Comparison of ENCODE assay signal across 10 cellular contexts in the genomic region with DNA sequence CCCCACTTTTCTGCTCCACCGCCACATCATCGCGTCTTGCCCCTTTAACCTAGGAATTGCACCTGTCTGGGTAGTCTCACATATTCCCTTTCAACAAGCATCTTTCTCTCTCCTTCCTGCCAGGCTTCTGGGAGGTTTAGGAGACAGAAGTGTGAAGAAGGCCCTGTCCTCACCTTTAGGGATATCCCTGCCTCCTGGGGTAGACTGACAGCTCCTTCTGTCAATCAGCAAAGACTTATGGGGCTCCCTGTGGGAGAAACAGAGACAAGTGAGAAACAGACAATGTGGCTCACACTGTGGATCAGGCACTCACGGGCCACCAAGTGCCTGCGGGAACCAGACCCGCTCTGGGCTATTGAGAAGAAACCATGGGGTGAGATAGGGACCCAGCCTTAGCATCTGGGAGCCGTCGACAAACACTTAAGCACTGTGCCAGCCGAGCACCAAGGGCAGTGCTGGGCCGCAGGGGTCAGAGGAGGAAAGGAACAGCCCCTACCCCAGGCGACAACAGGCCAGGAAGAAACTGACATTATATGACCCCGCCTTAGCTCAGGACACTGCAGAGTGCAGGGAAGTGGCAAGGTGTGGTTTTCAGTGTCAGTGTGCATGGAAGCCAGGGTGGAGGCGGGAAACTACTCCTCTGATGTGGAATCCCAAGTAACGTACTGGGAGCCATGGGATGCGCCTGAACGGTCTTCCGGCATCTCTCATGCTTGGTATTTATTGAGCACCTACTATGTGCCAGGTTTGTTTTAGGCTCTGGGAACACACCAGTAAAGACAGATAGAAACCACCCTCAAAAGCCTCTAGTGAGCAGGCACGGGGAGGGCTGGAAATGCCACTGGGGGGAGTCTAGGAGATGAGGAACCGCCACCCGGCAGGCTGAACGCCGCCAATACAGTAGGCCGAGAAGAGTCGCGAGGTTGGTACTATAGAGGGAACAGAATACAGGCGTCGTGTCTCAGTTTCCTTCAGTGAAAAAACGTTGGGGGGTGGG. TPM values are rescaled to one million over a fixed set of nuclear protein-coding genes. Genes with fewer than 3 reads are reported as not detected.
DNase-seq lines count a peak whose midpoint lies in the region; ATAC-seq and TF ChIP-seq lines count a peak whose summit lies in the region.
"Had no signal": no experiment of that assay in that cellular context is flagged by ENCODE, and none has a peak within 500 bp of the region (broad histone marks: within the 10 kb centered on the region; RNA-seq: fewer than 3 reads in every experiment).

No MANE protein-coding gene starts in this region.

- H3K4me1 ChIP-seq in lung (ENCODE audit: control insufficient read depth in 2 of 2, insufficient read depth in 2 of 2, low read length in 2 of 2) (peaks cover 0 to 26% of the 10 kb centered on the region in 2 donors), thymus (ENCODE audit: control insufficient read depth, insufficient read depth, low read length) (peaks cover 48% of the 10 kb centered on the region)

- no peak overlapping the region for H3K27ac Mint-ChIP-seq in activated T-helper 17 cell treated with anti-CD3 and anti-CD28 coated beads, Interleukin-2, amount 50 U/mL, for 72 hours

- H3K36me3 ChIP-seq in lung (ENCODE audit: control insufficient read depth in 2 of 2, insufficient read depth in 2 of 2, low read length in 2 of 2) (no peaks in the 10 kb centered on the region), thymus (ENCODE audit: control insufficient read depth, insufficient read depth) (no peaks in the 10 kb centered on the region)
- H3K36me3 ChIP-seq: prostate gland had no signal

- H3K4me3 Mint-ChIP-seq in activated T-cell treated with anti-CD3 and anti-CD28 coated beads, Interleukin-2, amount 50 U/mL, for 4 hours, result peak overlapping the region; percentile 31
- peak overlapping the region; percentile 51 for H3K4me3 Mint-ChIP-seq in activated T-helper 17 cell treated with anti-CD3 and anti-CD28 coated beads, Interleukin-2, amount 50 U/mL, for 72 hours

- no peak for DNase-seq in activated T-cell treated with anti-CD3 and anti-CD28 coated beads, Interleukin-2, amount 50 U/mL, for 4 hours
- no peak for DNase-seq in activated T-cell treated with anti-CD3 and anti-CD28 coated beads for 4 hours
- DNase-seq in lung (ENCODE audit: low spot score), result no peak
- no peak for DNase-seq in left lobe of liver (ENCODE audit: low spot score)
- DNase-seq in NCI-H345 (lab: John Stamatoyannopoulos, UW), result no peak
- DNase-seq: hippocampal formation had no signal

- H3K9me3 Mint-ChIP-seq in activated T-cell treated with anti-CD3 and anti-CD28 coated beads, Interleukin-2, amount 50 U/mL, for 4 hours, result no peaks in the 10 kb centered on the region
- no peaks in the 10 kb centered on the region for H3K9me3 Mint-ChIP-seq in activated T-helper 17 cell treated with anti-CD3 and anti-CD28 coated beads, Interleukin-2, amount 50 U/mL, for 72 hours

- H3K27me3 ChIP-seq in lung (ENCODE audit: control insufficient read depth, insufficient read depth) (no peaks in the 10 kb centered on the region), thymus (ENCODE audit: control insufficient read depth, insufficient read depth) (peaks cover 7% of the 10 kb centered on the region)

- H3K9me3 ChIP-seq in lung (ENCODE audit: control insufficient read depth in 2 of 2, insufficient read depth in 1 of 2, low read length in 1 of 2) (peaks cover 0 to 6% of the 10 kb centered on the region in 2 donors), thymus (ENCODE audit: control insufficient read depth) (no peaks in the 10 kb centered on the region)
- H3K9me3 ChIP-seq: prostate gland had no signal

- TF ChIP-seq CTCF in lung (IDR thresholded peaks at IDR 0.05; ENCODE audit: control extremely low read depth, extremely low read depth), result no peak

- H3K27ac ChIP-seq in lung (ENCODE audit: low read depth in 1 of 2, low read length in 1 of 2) (peak overlapping the region in 1 of 2 donors; percentile 74), thymus (ENCODE audit: low read depth) (no peak overlapping the region)

- H3K4me3 ChIP-seq in lung (peak overlapping the region; percentile 60), thymus (ENCODE audit: low read length) (peak overlapping the region; percentile 75)

- 42 to 59% methylated on average over 28 of the region's 28 CpGs for WGBS in lung, 2 donors
- WGBS in thymus, result 77% methylated on average over 28 of the region's 28 CpGs

- ATAC-seq in activated T-cell treated with anti-CD3 and anti-CD28 coated beads, Interleukin-2, amount 50 U/mL, for 4 hours, result no peak
- no peak for ATAC-seq in activated T-helper 17 cell treated with anti-CD3 and anti-CD28 coated beads, Interleukin-2, amount 50 U/mL, for 72 hours (replicated peaks)
- no peak for ATAC-seq in lung (ENCODE audit: insufficient read depth, low FRiP score)
- ATAC-seq in left lobe of liver, result no peak
- ATAC-seq in GM18873 (IDR thresholded peaks at IDR 0.05; ENCODE audit: low FRiP score, unreplicated experiment), result no peak

- H3K27me3 Mint-ChIP-seq in activated T-cell treated with anti-CD3 and anti-CD28 coated beads, Interleukin-2, amount 50 U/mL, for 4 hours (ENCODE audit: low read depth), result peaks cover 37% of the 10 kb centered on the region
- H3K27me3 Mint-ChIP-seq in activated T-helper 17 cell treated with anti-CD3 and anti-CD28 coated beads, Interleukin-2, amount 50 U/mL, for 72 hours, result peaks cover 30% of the 10 kb centered on the region

- H3K36me3 Mint-ChIP-seq in activated T-cell treated with anti-CD3 and anti-CD28 coated beads, Interleukin-2, amount 50 U/mL, for 4 hours (ENCODE audit: insufficient read depth), result no peaks in the 10 kb centered on the region
- H3K36me3 Mint-ChIP-seq in activated T-helper 17 cell treated with anti-CD3 and anti-CD28 coated beads, Interleukin-2, amount 50 U/mL, for 72 hours (ENCODE audit: low read depth), result no peaks in the 10 kb centered on the region

- H3K4me1 Mint-ChIP-seq in activated T-cell treated with anti-CD3 and anti-CD28 coated beads, Interleukin-2, amount 50 U/mL, for 4 hours (ENCODE audit: low read depth), result peaks cover 29% of the 10 kb centered on the region
- peaks cover 14% of the 10 kb centered on the region for H3K4me1 Mint-ChIP-seq in activated T-helper 17 cell treated with anti-CD3 and anti-CD28 coated beads, Interleukin-2, amount 50 U/mL, for 72 hours

RNA-seq across cellular contexts. Expression of gene EFCC1, which starts 1.8 kb away (rescaled TPM):
- total RNA-seq in activated T-cell treated with anti-CD3 and anti-CD28 coated beads, Interleukin-2, amount 50 U/mL, for 4 hours, result under 1 TPM in 2 of 3 donors, not detected in 1; 0.26 to 0.35 TPM
- total RNA-seq in activated T-helper 17 cell treated with anti-CD3 and anti-CD28 coated beads, Interleukin-2, amount 50 U/mL, for 72 hours, result not detected
- total RNA-seq in lung (1 to 10 TPM; 5.2 to 7.4 TPM), left lobe of liver (0.53 TPM)
- polyA plus RNA-seq in lung (10 to 100 TPM in 1 of 2 donors, 1 to 10 TPM in 1; 3.2 to 10.0 TPM), thymus (1.5 TPM)

RNA-seq across cellular contexts. Expression of gene CFAP92, which starts 9.0 kb away (rescaled TPM):
- total RNA-seq in activated T-cell treated with anti-CD3 and anti-CD28 coated beads, Interleukin-2, amount 50 U/mL, for 4 hours, result under 1 TPM in 1 of 3 donors, not detected in 2; 0.18 TPM
- total RNA-seq in activated T-helper 17 cell treated with anti-CD3 and anti-CD28 coated beads, Interleukin-2, amount 50 U/mL, for 72 hours, result under 1 TPM in 1 of 2 donors, not detected in 1; 0.50 TPM
- total RNA-seq in lung, result 1 to 10 TPM; 4.1 to 4.9 TPM
- 1 to 10 TPM; 1.2 to 1.3 TPM for polyA plus RNA-seq in lung
- polyA plus RNA-seq in thymus, result 2.0 TPM
- not detected for total RNA-seq in left lobe of liver

RNA-seq across cellular contexts. Expression of gene GP9, which starts 57.7 kb away (rescaled TPM):
- not detected for total RNA-seq in activated T-cell treated with anti-CD3 and anti-CD28 coated beads, Interleukin-2, amount 50 U/mL, for 4 hours
- not detected for total RNA-seq in activated T-helper 17 cell treated with anti-CD3 and anti-CD28 coated beads, Interleukin-2, amount 50 U/mL, for 72 hours
- total RNA-seq in lung, result 1 to 10 TPM in 1 of 2 donors, under 1 TPM in 1; 0.40 to 3.0 TPM
- 1 to 10 TPM; 1.3 to 6.2 TPM for polyA plus RNA-seq in lung
- 0.02 TPM for polyA plus RNA-seq in thymus
- total RNA-seq in left lobe of liver, result 0.20 TPM
- total RNA-seq: prostate gland had no signal
